Comparison of ENCODE assay signal across 8 cellular contexts in the genomic region with DNA sequence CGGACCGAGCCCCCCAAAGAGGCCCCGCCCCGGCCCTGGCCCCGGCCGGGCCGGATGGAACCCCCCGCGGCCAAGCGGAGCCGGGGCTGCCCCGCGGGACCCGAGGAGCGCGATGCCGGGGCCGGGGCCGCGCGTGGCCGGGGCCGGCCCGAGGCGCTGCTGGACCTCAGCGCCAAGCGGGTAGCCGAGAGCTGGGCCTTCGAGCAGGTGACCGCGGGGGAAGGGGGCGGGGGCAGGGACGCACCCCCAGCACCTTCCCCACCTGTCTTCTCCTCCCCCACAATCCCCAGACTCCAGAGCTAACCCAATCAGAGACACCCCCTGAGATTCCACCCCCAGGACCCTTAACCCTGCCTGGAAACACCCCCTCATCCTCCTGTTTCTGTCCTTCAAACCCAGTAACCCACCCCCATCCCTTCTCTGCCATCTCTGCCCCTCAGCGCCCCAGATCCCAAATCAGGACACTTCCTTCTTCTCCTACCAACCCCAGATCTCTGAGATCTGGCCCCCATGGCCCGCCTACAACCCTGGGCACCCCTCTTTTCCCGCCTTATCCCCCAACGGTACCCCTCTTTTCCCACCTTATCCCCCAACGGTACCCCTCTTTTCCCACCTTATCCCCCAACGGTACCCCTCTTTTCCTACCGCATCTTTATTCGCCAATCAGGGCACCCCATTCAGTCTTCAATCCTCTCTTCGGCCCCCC. TPM values are rescaled to one million over a fixed set of nuclear protein-coding genes. Genes with fewer than 3 reads are reported as not detected.
DNase-seq lines count a peak whose midpoint lies in the region; ATAC-seq and TF ChIP-seq lines count a peak whose summit lies in the region.

No MANE protein-coding gene starts in this region.

- peak overlapping the region; percentile 93 for H3K4me3 Mint-ChIP-seq in GM23338

- no peaks in the 10 kb centered on the region; the same call in 1 of the 2 replicates for H4K20me1 ChIP-seq in GM23338 (replicated peaks; ENCODE audit: insufficient read depth)

- ATAC-seq in GM23338 (peak; percentile 18), mucosa of descending colon (peak; percentile 16)

- H3K27ac ChIP-seq in GM23338 (ENCODE audit: low read depth) (peak overlapping the region; percentile 73; the same call in 1 of the 2 replicates), dorsolateral prefrontal cortex (peak overlapping the region in 40 of 59 donors; percentile 10 to 89 (median 76))

- H3K27me3 Mint-ChIP-seq in GM23338 (ENCODE audit: insufficient read depth, low read depth, poor library complexity): peaks cover 13% of the 10 kb centered on the region

- H3K27me3 ChIP-seq in GM23338 (ENCODE audit: insufficient read depth): no peaks in the 10 kb centered on the region
- H3K27me3 ChIP-seq in dorsolateral prefrontal cortex: no peaks in the 10 kb centered on the region

- intact Hi-C loops in dorsolateral prefrontal cortex (cut with DNase I) (loop anchor here (2.0 to 10.0 kb wide), 4 partner anchors 21 to 699 kb away; a partner anchor contains a TSS), mucosa of descending colon (cut with DNase I, micrococcal nuclease) (no loop called here)

- H3K36me3 ChIP-seq in GM23338 (ENCODE audit: insufficient read depth) (no peaks in the 10 kb centered on the region), mucosa of descending colon (ENCODE audit: low read depth) (no peaks in the 10 kb centered on the region)

- H3K4me1 ChIP-seq in GM23338 (ENCODE audit: insufficient read depth) (peaks cover 11% of the 10 kb centered on the region; the same call in 1 of the 2 replicates), mucosa of descending colon (ENCODE audit: low read depth) (peaks cover 11% of the 10 kb centered on the region)

- peaks cover 12% of the 10 kb centered on the region for H3K79me2 ChIP-seq in GM23338 (replicated peaks; ENCODE audit: insufficient read depth)

- H3K27ac Mint-ChIP-seq in GM23338: peak overlapping the region; percentile 93

- peak; percentile 78 for DNase-seq in GM23338 (ENCODE audit: low spot score)
- peak; percentile 39 for DNase-seq in NCI-H1105 (lab: John Stamatoyannopoulos, UW)
- DNase-seq in dorsolateral prefrontal cortex: no peak
- DNase-seq in mucosa of descending colon: peak in 1 of 3 donors; percentile 35
- DNase-seq in OCI-M2 (lab: John Stamatoyannopoulos, UW; ENCODE audit: unreplicated experiment): no peak
- no peak for DNase-seq in foreskin melanocyte
- no peak for DNase-seq in activated CD4-positive, CD25-positive, alpha-beta regulatory T cell treated with anti-CD3 and anti-CD28 coated beads, Interleukin-2, amount 50 U/mL, for 72 hours

- H2AFZ ChIP-seq in GM23338: no peak overlapping the region

- H3K9me3 Mint-ChIP-seq in GM23338: no peaks in the 10 kb centered on the region

- no peaks in the 10 kb centered on the region for H3K9me3 ChIP-seq in mucosa of descending colon

- TF ChIP-seq CTCF in GM23338 (conservative IDR thresholded peaks at IDR 0.05; ENCODE audit: low read depth in 2 of 2) (no peak), dorsolateral prefrontal cortex (IDR thresholded peaks at IDR 0.05 in 54 of 56, conservative IDR thresholded peaks at IDR 0.05 in 2 of 56; ENCODE audit: low read depth in 1 of 56, partially characterized antibody in 56 of 56) (no peak), mucosa of descending colon (IDR thresholded peaks at IDR 0.05) (no peak)

- 0 out of 2 replicates have a peak, but pooled peaks cover 9% of the 10 kb centered on the region for H3F3A ChIP-seq in GM23338 (replicated peaks; ENCODE audit: low read depth)

- peak overlapping the region; percentile 86 for H3K4me2 ChIP-seq in GM23338

- no peaks in the 10 kb centered on the region for H3K9me2 ChIP-seq in GM23338 (ENCODE audit: insufficient read depth)

- H3K4me3 ChIP-seq in GM23338: peak overlapping the region; percentile 70
- peak overlapping the region; percentile 55 to 91 (median 78) for H3K4me3 ChIP-seq in dorsolateral prefrontal cortex
- H3K4me3 ChIP-seq in mucosa of descending colon: peak overlapping the region; percentile 78

- peaks cover 8% of the 10 kb centered on the region for H3K36me3 Mint-ChIP-seq in GM23338 (ENCODE audit: low read depth)

- peak; percentile 25 for TF ChIP-seq POLR2A in GM15510 (IDR thresholded peaks at IDR 0.05; ENCODE audit: borderline replicate concordance, extremely low read depth, insufficient read length)

- H3K4me1 Mint-ChIP-seq in GM23338: peaks cover 4% of the 10 kb centered on the region; the same call in 2 of the 3 replicates

TF ChIP-seq in GM23338, 12 proteins besides CTCF, POLR2A, EP300 and RAD21:
- TF ChIP-seq EZH2 (IDR thresholded peaks at IDR 0.05; ENCODE audit: low read depth, unreplicated experiment) (no peak), STAT1 (IDR thresholded peaks at IDR 0.05; ENCODE audit: unreplicated experiment) (no peak), POLR2AphosphoS5 (IDR thresholded peaks at IDR 0.05; ENCODE audit: low read depth) (0 out of 2 replicates have a peak, but pooled peaks have one; percentile 13), ZNF331 (CRISPR knock-in tag; IDR thresholded peaks at IDR 0.05; ENCODE audit: low read depth) (no peak)

RNA-seq across cellular contexts. Expression of a gene that starts 0.5 kb away (rescaled TPM):
- total RNA-seq in GM23338 (2014; rRNA removed; shearing (Covaris generic)): 37.9 and 42.3 TPM in 2 replicates
- polyA plus RNA-seq in GM23338 (2016; fragmentation: Nextera tagmentation; extraction: Ambion mirVana): 5.4 and 6.1 TPM in 2 replicates
- total RNA-seq in dorsolateral prefrontal cortex (1 to 10 TPM; 4.0 to 10.0 (median 6.6) TPM), mucosa of descending colon (1 to 10 TPM; 4.1 to 4.6 (median 4.1) TPM)

RNA-seq across cellular contexts. Expression of a gene that starts 21.5 kb away (rescaled TPM):
- total RNA-seq in GM23338 (2014; rRNA removed; shearing (Covaris generic)): 104 and 118 TPM in 2 replicates
- polyA plus RNA-seq in GM23338 (2016; fragmentation: Nextera tagmentation; extraction: Ambion mirVana): 401 and 463 TPM in 2 replicates
- total RNA-seq in dorsolateral prefrontal cortex (100 to 1,000 TPM in 2 of 120 experiments, 10 to 100 TPM in 118; 44.9 to 112 (median 67.3) TPM), mucosa of descending colon (10 to 100 TPM; 47.8 to 49.5 (median 49.3) TPM)

RNA-seq across cellular contexts. Expression of a gene that starts 31.4 kb away (rescaled TPM):
- total RNA-seq in GM23338 (2014; rRNA removed; shearing (Covaris generic)): 44.5 and 46.5 TPM in 2 replicates
- 12.3 and 13.5 TPM in 2 replicates for polyA plus RNA-seq in GM23338 (2016; fragmentation: Nextera tagmentation; extraction: Ambion mirVana)
- total RNA-seq in dorsolateral prefrontal cortex (10 to 100 TPM; 17.0 to 55.8 (median 33.9) TPM), mucosa of descending colon (10 to 100 TPM; 24.2 to 32.4 (median 28.7) TPM)

Comparison
In these comparisons a context has a peak if more than half of its experiments do, and no peak if none do; other contexts are left out.
1. DNase-seq: peak in GM23338 (single experiment) and NCI-H1105 (single experiment); none in dorsolateral prefrontal cortex (0 of 10), OCI-M2 (single experiment), foreskin melanocyte (single experiment) and activated CD4-positive, CD25-positive, alpha-beta regulatory T cell treated with anti-CD3 and anti-CD28 coated beads, Interleukin-2, amount 50 U/mL, for 72 hours (single experiment).
2. intact Hi-C loops: an anchor here in dorsolateral prefrontal cortex (2.0 to 10.0 kb wide); none called in mucosa of descending colon.
3. Peak in every context shown above with its lines, with median percentiles within 50 percentile points of each other: H3K4me3 ChIP-seq.